18 cellular contexts compared by ENCODE assay signal in genomic region chr1:47576758-47577115, GRCh38.
DNase-seq lines count a peak whose midpoint lies in the region; ATAC-seq, FAIRE-seq and TF ChIP-seq lines count a peak whose summit lies in the region.
"Had no signal": no experiment of that assay in that cellular context is flagged by ENCODE, and none has a peak within 500 bp of the region (broad histone marks: within the 10 kb centered on the region; RNA-seq: fewer than 3 reads in every experiment).

No MANE protein-coding gene starts in this region.

- ATAC-seq in K562 (no peak), upper lobe of right lung (no peak), HG02884 (IDR thresholded peaks at IDR 0.05; ENCODE audit: unreplicated experiment) (no peak)
- ATAC-seq: GM12878 had no signal

- H2AFZ ChIP-seq in K562 (ENCODE audit: low read depth, low read length) (no peak overlapping the region), osteoblast (ENCODE audit: low read length) (no peak overlapping the region)

- H2BK5ac ChIP-seq in mesendoderm (ENCODE audit: low read length), result no peak overlapping the region

- no peaks in the 10 kb centered on the region for H3K9me3 ChIP-seq in SJCRH30 (replicated peaks)
- H3K9me3 ChIP-seq in K562 (replicated peaks; ENCODE audit: control insufficient read depth, insufficient read depth, low read depth, low read length), result no peaks in the 10 kb centered on the region
- H3K9me3 ChIP-seq in osteoblast (ENCODE audit: low read depth, low read length), result no peaks in the 10 kb centered on the region
- H3K9me3 ChIP-seq in upper lobe of right lung, result no peaks in the 10 kb centered on the region
- H3K9me3 ChIP-seq: HAP-1 had no signal

- H3K4ac ChIP-seq in mesendoderm (ENCODE audit: low read depth, low read length), result no peak overlapping the region

- H3K27me3 ChIP-seq in SJCRH30 (no peaks in the 10 kb centered on the region), K562 (ENCODE audit: control insufficient read depth in 2 of 2, insufficient read depth in 2 of 2, low read length in 2 of 2) (peaks cover 34 to 78% of the 10 kb centered on the region in 2 experiments), mesendoderm (ENCODE audit: insufficient read depth, low read length, poor library complexity) (no peaks in the 10 kb centered on the region), osteoblast (ENCODE audit: insufficient read depth, low read length) (peaks cover 4% of the 10 kb centered on the region), upper lobe of right lung (peaks cover 4% of the 10 kb centered on the region)

- peak overlapping the region; percentile 43; the same call in 1 of the 2 replicates for H3K27ac ChIP-seq in SJCRH30
- no peak overlapping the region for H3K27ac ChIP-seq in K562 (ENCODE audit: extremely low read depth, low read depth, low read length)
- peak overlapping the region; percentile 11 for H3K27ac ChIP-seq in mesendoderm (ENCODE audit: low read depth, low read length)
- H3K27ac ChIP-seq in osteoblast (ENCODE audit: low read depth, low read length), result no peak overlapping the region
- no peak overlapping the region for H3K27ac ChIP-seq in upper lobe of right lung
- H3K27ac ChIP-seq: HL-60 had no signal

- H3K4me2 ChIP-seq in K562 (ENCODE audit: insufficient read depth, low read length) (no peak overlapping the region), mesendoderm (ENCODE audit: low read length) (no peak overlapping the region), osteoblast (ENCODE audit: insufficient read depth, low read length) (peak overlapping the region; percentile 20)

- no peak overlapping the region for H3K4me3 ChIP-seq in SJCRH30
- H3K4me3 ChIP-seq in K562, result no peak overlapping the region
- H3K4me3 ChIP-seq in mesendoderm (ENCODE audit: low read length), result no peak overlapping the region
- H3K4me3 ChIP-seq in osteoblast (ENCODE audit: insufficient read depth, low read length), result no peak overlapping the region
- no peak overlapping the region for H3K4me3 ChIP-seq in upper lobe of right lung
- H3K4me3 ChIP-seq: GM12878, HAP-1 had no signal

- intact Hi-C loops in K562 (cut with micrococcal nuclease) (no loop called here), upper lobe of right lung (cut with DNase I) (no loop called here)

- H3K79me2 ChIP-seq in K562 (ENCODE audit: control insufficient read depth, insufficient read depth, low read length) (no peaks in the 10 kb centered on the region), mesendoderm (ENCODE audit: control insufficient read depth, insufficient read depth, low read length) (no peaks in the 10 kb centered on the region), osteoblast (ENCODE audit: insufficient read depth, low read length) (no peaks in the 10 kb centered on the region)

- in situ Hi-C loops in K562 (cut with MboI), result no loop called here

- H4K5ac ChIP-seq in mesendoderm (ENCODE audit: low read length), result no peak overlapping the region

- H3K4me1 ChIP-seq in SJCRH30 (peaks cover 49% of the 10 kb centered on the region), K562 (replicated peaks in 1 of 2; ENCODE audit: control insufficient read depth in 2 of 2, insufficient read depth in 2 of 2, low read length in 2 of 2) (peaks cover 0 to 3% of the 10 kb centered on the region in 2 experiments; a peak in 1 of 5 replicates), mesendoderm (ENCODE audit: control insufficient read depth, low read depth, low read length) (peaks cover 6% of the 10 kb centered on the region), osteoblast (ENCODE audit: insufficient read depth, low read length) (peaks cover 8% of the 10 kb centered on the region), upper lobe of right lung (no peaks in the 10 kb centered on the region)
- H3K4me1 ChIP-seq: HAP-1 had no signal

- H3K9ac ChIP-seq in K562 (ENCODE audit: insufficient read depth in 1 of 2, low read depth in 2 of 2, low read length in 2 of 2) (no peak overlapping the region), mesendoderm (ENCODE audit: low read length) (no peak overlapping the region)

- no TSS peak for BruUV-seq in K562 (replicated peaks; lab: Mats Ljungman, UMichigan)

- TF ChIP-seq EP300 in K562 (IDR thresholded peaks at IDR 0.05; ENCODE audit: low read length), result no peak

- no peak overlapping the region for H3K56ac ChIP-seq in mesendoderm (ENCODE audit: low read length)

- no peak overlapping the region for H2BK120ac ChIP-seq in mesendoderm (ENCODE audit: low read depth, low read length)

- H3K18ac ChIP-seq in mesendoderm (ENCODE audit: low read length), result no peak overlapping the region

- no peak overlapping the region for H3K23ac ChIP-seq in mesendoderm (ENCODE audit: low read length)

- no peaks in the 10 kb centered on the region for H3K9me1 ChIP-seq in K562 (ENCODE audit: control insufficient read depth, insufficient read depth, low read length)

- no peak for TF ChIP-seq POLR2A in K562 (conservative IDR thresholded peaks at IDR 0.05)

- CTCF ChIA-PET in K562 (lab: Yijun Ruan, JAX; ENCODE audit: low intra/inter-chr PET ratio), result no interaction called here

- H3K79me1 ChIP-seq in mesendoderm (ENCODE audit: low read length), result no peaks in the 10 kb centered on the region

- TF ChIP-seq CTCF in K562 (IDR thresholded peaks at IDR 0.05 in 2 of 3, conservative IDR thresholded peaks at IDR 0.05 in 1 of 3; ENCODE audit: insufficient read depth in 2 of 3, low read depth in 1 of 3, low read length in 3 of 3) (no peak), osteoblast (IDR thresholded peaks at IDR 0.05; ENCODE audit: extremely low read depth, low read depth, low read length) (no peak), upper lobe of right lung (IDR thresholded peaks at IDR 0.05) (no peak)

- H3K36me3 ChIP-seq in SJCRH30 (no peaks in the 10 kb centered on the region), K562 (ENCODE audit: control insufficient read depth, insufficient read depth, low read length) (no peaks in the 10 kb centered on the region), mesendoderm (ENCODE audit: control insufficient read depth, insufficient read depth, low read length) (no peaks in the 10 kb centered on the region), osteoblast (ENCODE audit: insufficient read depth, low read length) (no peaks in the 10 kb centered on the region), upper lobe of right lung (no peaks in the 10 kb centered on the region)
- H3K36me3 ChIP-seq: HAP-1 had no signal

- no peak overlapping the region for H2BK15ac ChIP-seq in mesendoderm (replicated peaks; ENCODE audit: low read depth)

- no peak for DNase-seq in SJCRH30
- DNase-seq in K562 (ENCODE audit: extremely low read depth in 1 of 4, low spot score in 3 of 4), result no peak
- no peak for DNase-seq in mesendoderm
- DNase-seq in osteoblast (ENCODE audit: insufficient read length, low spot score, missing footprints), result no peak
- DNase-seq in upper lobe of right lung, result no peak
- DNase-seq in dedifferentiated amniotic fluid mesenchymal stem cell (ENCODE audit: extremely low spot score), result no peak
- no peak for DNase-seq in stimulated activated CD4-positive, alpha-beta T cell treated with anti-CD3 and anti-CD28 coated beads, Interleukin-15, amount 100 ng/mL, for 24 hours
- DNase-seq: C1 segment of cervical spinal cord; Calu3; CD4-positive, alpha-beta T cell; DMS 273 treated with DMSO at 0.1 percent for 48 hours; GOT3 had no signal

- FAIRE-seq in K562 (lab: Jason Lieb, UNC), result no peak
- FAIRE-seq: A204.1, GM12878, GM18507 had no signal

- no peak for TF ChIP-seq RAD21 in K562 (CRISPR knock-in tag; conservative IDR thresholded peaks at IDR 0.05 in 1 of 2, IDR thresholded peaks at IDR 0.05 in 1 of 2)

- H4K20me1 ChIP-seq in K562 (replicated peaks; ENCODE audit: control insufficient read depth, insufficient read depth, low read length), result peaks cover 6% of the 10 kb centered on the region; the same call in 1 of the 2 replicates
- H4K20me1 ChIP-seq in osteoblast (ENCODE audit: insufficient read depth, low read length), result no peaks in the 10 kb centered on the region

- no peak overlapping the region for H2AK5ac ChIP-seq in mesendoderm (ENCODE audit: low read length)

- WGBS in K562 (ENCODE audit: insufficient coverage, low coverage, missing lambda C conversion rate), result 3% methylated on average over 2 of the region's 2 CpGs
- WGBS in mesendoderm (ENCODE audit: extremely low coverage, insufficient coverage, low lambda C conversion rate), result no CpG with 5 or more reads among the region's 2 CpGs

- H4K8ac ChIP-seq in mesendoderm (ENCODE audit: low read depth, low read length), result no peak overlapping the region

- POLR2A ChIA-PET in K562 (lab: Yijun Ruan, JAX), result interaction anchor here (0.5 to 1.0 kb wide), 2 partner anchors 10 to 50 kb away, joined by 3 to 6 read pairs; no protein-coding TSS in a partner anchor

TF ChIP-seq in K562, 482 proteins besides CTCF, POLR2A, EP300 and RAD21:
- TF ChIP-seq ESRRA (IDR thresholded peaks at IDR 0.05; ENCODE audit: borderline replicate concordance, low read depth) (peak; percentile 67; the same call in 1 of the 2 replicates), ETV5 (CRISPR knock-in tag; IDR thresholded peaks at IDR 0.05; ENCODE audit: low read depth) (no peak)

Comparison
In these comparisons a context has a peak if more than half of its experiments do, and no peak if none do; other contexts are left out.
1. H3K27ac ChIP-seq: peak in SJCRH30 (single experiment) and mesendoderm (single experiment); none in K562 (single experiment), osteoblast (single experiment) and upper lobe of right lung (single experiment).